Comparison of ENCODE assay signal across 7 cellular contexts in the genomic region with DNA sequence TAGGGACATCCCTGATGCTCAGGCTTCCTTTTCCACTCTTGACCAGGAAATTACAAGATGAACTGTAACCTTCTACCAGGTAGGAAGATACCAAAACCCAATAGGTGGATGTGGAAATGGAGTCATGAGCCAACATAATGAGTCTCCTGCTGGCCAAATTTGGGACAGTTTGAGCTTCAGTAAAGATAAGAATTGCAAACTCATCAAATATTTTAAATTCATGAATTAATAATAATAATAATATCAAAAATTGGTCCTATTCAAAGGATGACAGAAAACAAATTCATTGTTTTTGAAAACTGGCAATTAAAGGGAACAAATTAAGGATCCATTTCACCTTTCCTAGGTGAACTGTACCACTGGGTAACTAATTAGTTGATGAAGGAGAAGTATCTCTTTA.
"Had no signal": no experiment of that assay in that cellular context is flagged by ENCODE, and none has a peak within 500 bp of the region (broad histone marks: within the 10 kb centered on the region; RNA-seq: fewer than 3 reads in every experiment).

No MANE protein-coding gene starts in this region.

- H3K4me3 Mint-ChIP-seq: GM23338, H9 had no signal

- H3K4me1 Mint-ChIP-seq: GM23338, H9 had no signal

- ATAC-seq: GM23338 had no signal

- H3K4me3 ChIP-seq: GM23338 had no signal

- H3K4me2 ChIP-seq: GM23338 had no signal

- FAIRE-seq: H1, H54, HTR-8/SVneo had no signal

- DNase-seq: H9, HCEC 1CT, KBM-7 had no signal

- H3K27ac Mint-ChIP-seq: GM23338, H9 had no signal

- H2AFZ ChIP-seq: GM23338 had no signal
